Comparison of ENCODE assay signal across 8 cellular contexts in genomic region chr4:26857278-26858034, GRCh38. TPM values are rescaled to one million over a fixed set of nuclear protein-coding genes. Genes with fewer than 3 reads are reported as not detected.
DNase-seq lines count a peak whose midpoint lies in the region; TF ChIP-seq lines count a peak whose summit lies in the region.

No MANE protein-coding gene starts in this region.

- no peaks in the 10 kb centered on the region for H3K9me2 ChIP-seq in Loucy (replicated peaks; ENCODE audit: low read depth, low read length)

- peaks cover 7% of the 10 kb centered on the region for H3K27me3 Mint-ChIP-seq in neural progenitor cell (ENCODE audit: insufficient read depth, low read depth)

- peaks cover 31% of the 10 kb centered on the region for H3K4me1 Mint-ChIP-seq in neural progenitor cell

- H3K36me3 ChIP-seq in H7 (replicated peaks; ENCODE audit: control insufficient read depth, insufficient read depth, low read length) = no peaks in the 10 kb centered on the region
- no peaks in the 10 kb centered on the region for H3K36me3 ChIP-seq in Loucy (ENCODE audit: insufficient read depth, low read length)
- H3K36me3 ChIP-seq in neural progenitor cell = no peaks in the 10 kb centered on the region
- H3K36me3 ChIP-seq in stomach = no peaks in the 10 kb centered on the region

- DNase-seq in G401 (ENCODE audit: low spot score) (peak; percentile 75), H7 (peak; percentile 89), SIG-M5 (lab: John Stamatoyannopoulos, UW) (peak; percentile 29), activated gamma-delta T cell treated with Interleukin-2 at 50 U/mL for 16 hours (peak; percentile 91), foreskin fibroblast (peak; percentile 88 to 95), neural progenitor cell (ENCODE audit: low spot score) (peak; percentile 85), stomach (peak; percentile 94)

- H3F3A ChIP-seq in Loucy (ENCODE audit: low read depth) (peaks cover 16% of the 10 kb centered on the region; the same call in 1 of the 2 replicates), neural progenitor cell (ENCODE audit: low read depth) (peaks cover 55% of the 10 kb centered on the region)

- 0 to 1% (median 0%) methylated on average over 44 to 65 of the region's 65 CpGs for WGBS in stomach, 5 donors

- H3K27ac ChIP-seq in neural progenitor cell = no peak overlapping the region
- peak overlapping the region; percentile 92 to 98 (median 97) for H3K27ac ChIP-seq in stomach

- no peak overlapping the region for H3K27ac Mint-ChIP-seq in neural progenitor cell

- H3K9ac ChIP-seq in Loucy (ENCODE audit: low read depth, low read length, poor library complexity, severe bottlenecking) = peak overlapping the region; percentile 87
- no peak overlapping the region for H3K9ac ChIP-seq in neural progenitor cell

- no peak for TF ChIP-seq EP300 in stomach (IDR thresholded peaks at IDR 0.05)

- in situ Hi-C loops in G401 (cut with HindIII; ENCODE audit: low sequenced_read_pairs) = no loop called here

- H3K4me3 ChIP-seq in H7 (ENCODE audit: insufficient read depth, low read depth, low read length) (peak overlapping the region; percentile 90), Loucy (ENCODE audit: low read length, poor library complexity, severe bottlenecking) (peak overlapping the region; percentile 85), foreskin fibroblast (ENCODE audit: low read depth in 1 of 2, low read length in 2 of 2) (peak overlapping the region; percentile 69 to 88), neural progenitor cell (peak overlapping the region; percentile 71), stomach (peak overlapping the region; percentile 58 to 80 (median 67))

- H3K27me3 ChIP-seq in H7 (ENCODE audit: control insufficient read depth, insufficient read depth, low read length) (no peaks in the 10 kb centered on the region), Loucy (ENCODE audit: insufficient read depth, low read length, poor library complexity, severe bottlenecking) (no peaks in the 10 kb centered on the region), neural progenitor cell (peaks cover 9% of the 10 kb centered on the region), stomach (no peaks in the 10 kb centered on the region)

- H3K9me3 ChIP-seq in Loucy (ENCODE audit: insufficient read depth, low read depth, low read length) (no peaks in the 10 kb centered on the region), neural progenitor cell (ENCODE audit: low read depth) (no peaks in the 10 kb centered on the region), stomach (no peaks in the 10 kb centered on the region)

- H3K4me1 ChIP-seq in Loucy (ENCODE audit: insufficient read depth, low read length, poor library complexity, severe bottlenecking) (peaks cover 30% of the 10 kb centered on the region), neural progenitor cell (peaks cover 29% of the 10 kb centered on the region), stomach (peaks cover 22 to 37% (median 29%) of the 10 kb centered on the region in 4 donors)

- H3K9me3 Mint-ChIP-seq in neural progenitor cell = peaks cover 2% of the 10 kb centered on the region

- no peak for TF ChIP-seq CTCF in Loucy (conservative IDR thresholded peaks at IDR 0.05; ENCODE audit: low read length)
- TF ChIP-seq CTCF in foreskin fibroblast (IDR thresholded peaks at IDR 0.05; ENCODE audit: low read depth, low read length) = no peak
- peak; percentile 8 for TF ChIP-seq CTCF in neural progenitor cell (IDR thresholded peaks at IDR 0.05)
- TF ChIP-seq CTCF in stomach (IDR thresholded peaks at IDR 0.05) = peak in 1 of 7 experiments; percentile 14

- intact Hi-C loops in stomach (cut with DNase I; ENCODE audit: low total_unique reads) = no loop called here

- H3K4me2 ChIP-seq in Loucy (ENCODE audit: low read depth, low read length, poor library complexity, severe bottlenecking) (peak overlapping the region; percentile 98), neural progenitor cell (peak overlapping the region; percentile 97)

- no peak for TF ChIP-seq POLR2A in stomach (IDR thresholded peaks at IDR 0.05)

- H3K36me3 Mint-ChIP-seq in neural progenitor cell = no peaks in the 10 kb centered on the region

- H2AFZ ChIP-seq in Loucy (ENCODE audit: low read length) (peak overlapping the region; percentile 94), neural progenitor cell (replicated peaks) (peak overlapping the region; percentile 74)

- H4K20me1 ChIP-seq in Loucy (ENCODE audit: insufficient read depth, low read length, poor library complexity, severe bottlenecking) = peaks cover 7% of the 10 kb centered on the region
- H4K20me1 ChIP-seq in neural progenitor cell (ENCODE audit: low read depth) = peaks cover 5% of the 10 kb centered on the region

- H3K4me3 Mint-ChIP-seq in neural progenitor cell = peak overlapping the region; percentile 92

- H3K79me2 ChIP-seq in Loucy (ENCODE audit: insufficient read depth, low read length) (peaks cover 23% of the 10 kb centered on the region), neural progenitor cell (ENCODE audit: low read depth) (peaks cover 8% of the 10 kb centered on the region)

RNA-seq across cellular contexts. Expression of gene STIM2, which starts 3.2 kb away (rescaled TPM):
- total RNA-seq in G401 (2014; rRNA removed; shearing (Covaris generic)) = 27.4 and 35.5 TPM in 2 replicates
- total RNA-seq in H7 (2014; rRNA removed; shearing (Covaris generic)) = 13.3 and 27.3 TPM in 2 replicates
- total RNA-seq in neural progenitor cell (ENCODE audit: low replicate concordance) (20.6 and 25.8 TPM in 2 replicates), stomach (10 to 100 TPM; 19.8 to 32.7 (median 28.1) TPM)
- polyA plus RNA-seq in stomach = 1 to 10 TPM; 4.4 to 8.9 (median 6.4) TPM

Comparison
In these comparisons a context has a peak if more than half of its experiments do, and no peak if none do; other contexts are left out.
1. DNase-seq: peak in every context shown above with its lines; median percentile 94 in stomach; 92 in foreskin fibroblast; 91 in activated gamma-delta T cell treated with Interleukin-2 at 50 U/mL for 16 hours; 89 in H7; 85 in neural progenitor cell; 75 in G401; 29 in SIG-M5.